Comparison of ENCODE assay signal across 21 cellular contexts in the genomic region with DNA sequence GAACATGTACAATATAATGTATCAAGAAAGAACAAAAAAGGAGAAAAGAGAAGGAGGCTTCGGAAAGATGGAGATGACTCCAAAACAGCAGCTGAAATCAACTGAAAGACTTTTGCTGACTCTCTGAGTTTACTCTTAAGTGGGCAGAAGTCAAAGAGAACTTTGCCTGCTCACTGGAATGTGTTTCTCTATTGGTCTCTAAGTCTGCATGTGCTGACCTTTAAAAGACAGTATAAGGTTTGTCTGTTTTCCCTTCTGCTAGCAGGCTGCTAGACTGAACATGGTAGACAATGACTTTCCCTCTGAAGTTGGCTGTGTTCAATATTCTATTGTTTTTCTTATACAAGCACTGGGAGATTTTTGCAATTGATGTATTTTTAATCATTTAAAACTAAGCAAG. TPM values are rescaled to one million over a fixed set of nuclear protein-coding genes. Genes with fewer than 3 reads are reported as not detected.
DNase-seq lines count a peak whose midpoint lies in the region; ATAC-seq and TF ChIP-seq lines count a peak whose summit lies in the region.
"Had no signal": no experiment of that assay in that cellular context is flagged by ENCODE, and none has a peak within 500 bp of the region (broad histone marks: within the 10 kb centered on the region; RNA-seq: fewer than 3 reads in every experiment).

No MANE protein-coding gene starts in this region.

- H3K36me3 ChIP-seq in GM23338 (ENCODE audit: insufficient read depth) (no peaks in the 10 kb centered on the region), psoas muscle (ENCODE audit: insufficient read depth in 1 of 2, low read depth in 1 of 2) (no peaks in the 10 kb centered on the region)
- H3K36me3 ChIP-seq: prostate gland, upper lobe of right lung had no signal

- H3K36me3 Mint-ChIP-seq in GM23338 (ENCODE audit: low read depth), result peaks cover 6% of the 10 kb centered on the region; the same call in 2 of the 3 replicates
- H3K36me3 Mint-ChIP-seq: activated naive CD4-positive, alpha-beta T cell treated with anti-CD3 and anti-CD28 coated beads, Interleukin-2, amount 50 U/mL, for 72 hours had no signal

- in situ Hi-C loops in astrocyte of the spinal cord (cut with HindIII; ENCODE audit: low sequenced_read_pairs), result no loop called here

- H3K9me3 ChIP-seq in psoas muscle, result no peaks in the 10 kb centered on the region
- H3K9me3 ChIP-seq: prostate gland, upper lobe of right lung had no signal

- H3K27ac ChIP-seq in GM23338 (ENCODE audit: low read depth) (0 out of 2 replicates have a peak overlapping the region, but pooled peaks have one; percentile 2), psoas muscle (peak overlapping the region; percentile 88)
- H3K27ac ChIP-seq: prostate gland, upper lobe of right lung had no signal

- intact Hi-C loops in left colon (cut with DNase I, micrococcal nuclease) (no loop called here), psoas muscle (cut with DNase I) (no loop called here)

- no peak overlapping the region for H2AFZ ChIP-seq in GM23338

- no peak overlapping the region for H3K27ac Mint-ChIP-seq in GM23338
- H3K27ac Mint-ChIP-seq: naive thymus-derived CD4-positive, alpha-beta T cell had no signal

- peaks cover 19% of the 10 kb centered on the region; the same call in 2 of the 3 replicates for H3K4me1 Mint-ChIP-seq in GM23338

- H3K9me3 Mint-ChIP-seq in GM23338, result no peaks in the 10 kb centered on the region
- H3K9me3 Mint-ChIP-seq: CD4-positive, alpha-beta memory T cell; naive thymus-derived CD4-positive, alpha-beta T cell had no signal

- no peaks in the 10 kb centered on the region for H3K27me3 Mint-ChIP-seq in GM23338 (ENCODE audit: insufficient read depth, low read depth, poor library complexity)
- H3K27me3 Mint-ChIP-seq: CD4-positive, alpha-beta memory T cell; naive thymus-derived CD4-positive, alpha-beta T cell had no signal

- TF ChIP-seq CTCF in GM23338 (conservative IDR thresholded peaks at IDR 0.05; ENCODE audit: low read depth in 2 of 2) (no peak), astrocyte of the spinal cord (IDR thresholded peaks at IDR 0.05; ENCODE audit: low read depth, low read length) (no peak), psoas muscle (IDR thresholded peaks at IDR 0.05) (no peak)

- H3K4me1 ChIP-seq in GM23338 (ENCODE audit: insufficient read depth), result no peaks in the 10 kb centered on the region
- peaks cover 70% of the 10 kb centered on the region for H3K4me1 ChIP-seq in psoas muscle
- H3K4me1 ChIP-seq: prostate gland, upper lobe of right lung had no signal

- H3F3A ChIP-seq in GM23338 (replicated peaks; ENCODE audit: low read depth), result no peaks in the 10 kb centered on the region; the same call in 1 of the 2 replicates

- no peaks in the 10 kb centered on the region for H3K9me2 ChIP-seq in GM23338 (ENCODE audit: insufficient read depth)

- ATAC-seq in GM23338, result no peak; the same call in 2 of the 3 replicates
- peak; percentile 45 for ATAC-seq in left colon
- peak in 3 of 4 donors; percentile 35 to 49 (median 39) for ATAC-seq in psoas muscle
- ATAC-seq in GM18519 (IDR thresholded peaks at IDR 0.05; ENCODE audit: low FRiP score, unreplicated experiment), result no peak
- ATAC-seq: activated naive CD4-positive, alpha-beta T cell treated with anti-CD3 and anti-CD28 coated beads, Interleukin-2, amount 50 U/mL, for 72 hours; naive thymus-derived CD4-positive, alpha-beta T cell; upper lobe of right lung had no signal

- peaks cover 88% of the 10 kb centered on the region for H3K79me2 ChIP-seq in GM23338 (replicated peaks; ENCODE audit: insufficient read depth)

- no peak overlapping the region for H3K4me3 Mint-ChIP-seq in GM23338
- H3K4me3 Mint-ChIP-seq: CD4-positive, alpha-beta memory T cell had no signal

- H3K27me3 ChIP-seq in GM23338 (ENCODE audit: insufficient read depth) (no peaks in the 10 kb centered on the region), psoas muscle (ENCODE audit: insufficient read depth in 3 of 3, low read length in 2 of 3) (no peaks in the 10 kb centered on the region)
- H3K27me3 ChIP-seq: upper lobe of right lung had no signal

- DNase-seq in GM23338 (ENCODE audit: low spot score), result no peak
- DNase-seq in astrocyte of the spinal cord (ENCODE audit: low read depth, low spot score), result peak; percentile 32
- no peak for DNase-seq in left colon
- no peak for DNase-seq in psoas muscle
- DNase-seq in DMS 273 treated with DMSO at 0.1 percent for 48 hours (lab: John Stamatoyannopoulos, UW), result no peak
- no peak for DNase-seq in NCI-H1930 (lab: John Stamatoyannopoulos, UW)
- DNase-seq in NOMO-1 treated with DMSO at 0.1 percent for 48 hours (lab: John Stamatoyannopoulos, UW; ENCODE audit: unreplicated experiment), result no peak
- DNase-seq: activated CD4-positive, alpha-beta T cell treated with anti-CD3 and anti-CD28 coated beads for 1 hour; CD4-positive, alpha-beta memory T cell; DMS79; hypothalamus; mammary epithelial cell; naive thymus-derived CD4-positive, alpha-beta T cell; NCI-H1092; NCI-H2029 treated with DMSO at 0.1 percent for 48 hours; NCI-H345; RPMI8226; upper lobe of right lung had no signal

- H3K4me3 ChIP-seq in GM23338, result no peak overlapping the region
- no peak overlapping the region for H3K4me3 ChIP-seq in astrocyte of the spinal cord (ENCODE audit: low read depth, low read length)
- H3K4me3 ChIP-seq in psoas muscle, result peak overlapping the region; percentile 5
- H3K4me3 ChIP-seq: prostate gland, upper lobe of right lung had no signal

- no peak overlapping the region for H3K4me2 ChIP-seq in GM23338

- 27 to 58% (median 31%) methylated on average over 1 of the region's 1 CpG for WGBS in psoas muscle, 3 donors

- peaks cover 5% of the 10 kb centered on the region; the same call in 1 of the 2 replicates for H4K20me1 ChIP-seq in GM23338 (replicated peaks; ENCODE audit: insufficient read depth)

TF ChIP-seq in GM23338, 12 proteins besides CTCF, POLR2A, EP300 and RAD21:
- no peak for TF ChIP-seq POLR2AphosphoS5 (IDR thresholded peaks at IDR 0.05; ENCODE audit: low read depth)
- TF ChIP-seq ZNF114 (CRISPR knock-in tag; IDR thresholded peaks at IDR 0.05), result no peak

RNA-seq across cellular contexts. Expression of gene MAP4, which starts 7.2 kb away (rescaled TPM):
- total RNA-seq in GM23338 (2014; rRNA removed; shearing (Covaris generic)), result 103 and 108 TPM in 2 replicates
- 102 and 113 TPM in 2 replicates for polyA plus RNA-seq in GM23338 (2016; fragmentation: Nextera tagmentation; extraction: Ambion mirVana)
- 100 to 1,000 TPM; 109 to 114 TPM for total RNA-seq in left colon
- 1,000 to 10,000 TPM in 2 of 4 donors, 100 to 1,000 TPM in 2; 819 to 1,424 (median 998) TPM for total RNA-seq in psoas muscle
- 100 to 1,000 TPM in 2 of 3 donors, 10 to 100 TPM in 1; 85.5 to 318 (median 195) TPM for polyA plus RNA-seq in psoas muscle

Comparison
In these comparisons a context has a peak if more than half of its experiments do, and no peak if none do; other contexts are left out.
1. ATAC-seq: peak in left colon (single experiment) and psoas muscle (3 of 4); none in GM23338 (single experiment) and GM18519 (single experiment).